Comparison of ENCODE assay signal across 20 cellular contexts in the genomic region with DNA sequence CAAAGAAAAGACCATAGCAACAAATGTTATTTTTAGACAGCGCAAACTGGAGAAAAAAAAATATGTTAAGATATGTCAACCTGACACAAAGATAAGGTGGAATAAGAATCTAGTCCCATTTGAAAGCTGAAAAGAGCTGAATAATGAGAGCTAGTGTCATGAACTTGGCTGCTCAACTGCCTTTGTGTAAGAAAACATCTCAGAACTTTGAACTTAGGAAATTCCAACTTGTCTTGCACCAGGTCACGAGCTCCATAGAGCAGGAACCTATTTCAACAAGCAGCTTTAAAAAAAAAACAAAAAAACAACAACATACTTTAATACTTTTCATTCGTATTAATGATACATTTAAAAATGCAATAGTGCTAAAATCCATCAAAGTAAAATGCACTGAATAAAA.
"Had no signal": no experiment of that assay in that cellular context is flagged by ENCODE, and none has a peak within 500 bp of the region (broad histone marks: within the 10 kb centered on the region; RNA-seq: fewer than 3 reads in every experiment).

No MANE protein-coding gene starts in this region.

- H3K4me3 Mint-ChIP-seq: activated naive CD4-positive, alpha-beta T cell treated with anti-CD3 and anti-CD28 coated beads, Interleukin-2, amount 50 U/mL, for 24 hours; stimulated activated naive CD8-positive, alpha-beta T cell treated with anti-CD3 and anti-CD28 coated beads, Interleukin-15, Interleukin-2, amounts not matched to agents 100 ng/mL and 50 ng/mL, for 24 hours; T-helper 1 cell treated with Interleukin-12 subunit alpha and Interleukin-12 subunit beta and Interleukin-4 antibody, amounts not matched to agents 30 μg/mL and 1 μg/mL, for 36 hours had no signal

- FAIRE-seq: astrocyte had no signal

- H3K4me3 ChIP-seq: breast epithelium, gastrocnemius medialis, heart left ventricle, lung, skin epidermis, suprapubic skin, upper lobe of left lung had no signal

- H3K27me3 ChIP-seq: breast epithelium, gastrocnemius medialis, heart left ventricle, suprapubic skin, upper lobe of left lung had no signal

- ATAC-seq: activated CD4-positive, CD25-positive, alpha-beta regulatory T cell treated with anti-CD3 and anti-CD28 coated beads, Interleukin-2, amount 50 U/mL, for 24 hours; gastrocnemius medialis; heart left ventricle; left cardiac atrium had no signal

- H3K27ac Mint-ChIP-seq: activated naive CD4-positive, alpha-beta T cell treated with anti-CD3 and anti-CD28 coated beads, Interleukin-2, amount 50 U/mL, for 24 hours; stimulated activated naive CD8-positive, alpha-beta T cell treated with anti-CD3 and anti-CD28 coated beads, Interleukin-15, Interleukin-2, amounts not matched to agents 100 ng/mL and 50 ng/mL, for 24 hours; T-helper 1 cell treated with Interleukin-12 subunit alpha and Interleukin-12 subunit beta and Interleukin-4 antibody, amounts not matched to agents 30 μg/mL and 1 μg/mL, for 36 hours had no signal

- H3K4me1 Mint-ChIP-seq: activated naive CD4-positive, alpha-beta T cell treated with anti-CD3 and anti-CD28 coated beads, Interleukin-2, amount 50 U/mL, for 24 hours had no signal

- H3K36me3 ChIP-seq: breast epithelium had no signal

- H3K4me1 ChIP-seq: breast epithelium, gastrocnemius medialis, heart left ventricle, suprapubic skin, upper lobe of left lung had no signal

- H3K27me3 Mint-ChIP-seq: activated naive CD4-positive, alpha-beta T cell treated with anti-CD3 and anti-CD28 coated beads, Interleukin-2, amount 50 U/mL, for 24 hours; stimulated activated naive CD8-positive, alpha-beta T cell treated with anti-CD3 and anti-CD28 coated beads, Interleukin-15, Interleukin-2, amounts not matched to agents 100 ng/mL and 50 ng/mL, for 24 hours had no signal

- H3K9me3 ChIP-seq: breast epithelium, gastrocnemius medialis, heart left ventricle, suprapubic skin, upper lobe of left lung had no signal

- DNase-seq: activated CD4-positive, alpha-beta T cell treated with anti-CD3 and anti-CD28 coated beads, Interleukin-2, amount 50 U/mL, for 1 hour; activated CD8-positive, alpha-beta memory T cell treated with anti-CD3 and anti-CD28 coated beads, Interleukin-2, amount 50 U/mL, for 48 hours; activated gamma-delta T cell; effector memory CD4-positive, alpha-beta T cell; gastrocnemius medialis; heart left ventricle; left cardiac atrium; occipital lobe; posterior cingulate gyrus; retina; upper lobe of left lung had no signal

- H3K9me3 Mint-ChIP-seq: activated naive CD4-positive, alpha-beta T cell treated with anti-CD3 and anti-CD28 coated beads, Interleukin-2, amount 50 U/mL, for 24 hours; stimulated activated naive CD8-positive, alpha-beta T cell treated with anti-CD3 and anti-CD28 coated beads, Interleukin-15, Interleukin-2, amounts not matched to agents 100 ng/mL and 50 ng/mL, for 24 hours; T-helper 1 cell treated with Interleukin-12 subunit alpha and Interleukin-12 subunit beta and Interleukin-4 antibody, amounts not matched to agents 30 μg/mL and 1 μg/mL, for 36 hours had no signal

- H3K27ac ChIP-seq: breast epithelium, gastrocnemius medialis, heart left ventricle, skin epidermis, suprapubic skin, upper lobe of left lung had no signal
